11 cellular contexts compared by ENCODE assay signal in genomic region chr11:113587318-113587739, GRCh38.
DNase-seq lines count a peak whose midpoint lies in the region; ATAC-seq, FAIRE-seq and TF ChIP-seq lines count a peak whose summit lies in the region.
"Had no signal": no experiment of that assay in that cellular context is flagged by ENCODE, and none has a peak within 500 bp of the region (broad histone marks: within the 10 kb centered on the region; RNA-seq: fewer than 3 reads in every experiment).

No MANE protein-coding gene starts in this region.

- H3K36me3 ChIP-seq in endodermal cell (ENCODE audit: control insufficient read depth, insufficient read depth, low read length) (no peaks in the 10 kb centered on the region), Peyer's patch (no peaks in the 10 kb centered on the region)

- no peaks in the 10 kb centered on the region for H3K4me1 ChIP-seq in endodermal cell (ENCODE audit: control insufficient read depth, insufficient read depth, low read length)
- H3K4me1 ChIP-seq in Peyer's patch = no peaks in the 10 kb centered on the region

- H3K27ac ChIP-seq in endodermal cell (ENCODE audit: low read depth, low read length) (no peak overlapping the region), Peyer's patch (no peak overlapping the region)

- DNase-seq in GM13977 (ENCODE audit: low spot score) = peak; percentile 34
- peak; percentile 65 for DNase-seq in endodermal cell
- DNase-seq in D721Med (ENCODE audit: insufficient read length, low spot score) = no peak
- no peak for DNase-seq in middle frontal gyrus (ENCODE audit: extremely low spot score, low spot score)
- DNase-seq in Peyer's patch = no peak
- DNase-seq: effector CD4-positive, alpha-beta T cell had no signal

- TF ChIP-seq CTCF in GM13977 (IDR thresholded peaks at IDR 0.05; ENCODE audit: extremely low read depth, insufficient read depth, missing control alignments) (peak; percentile 10), endodermal cell (conservative IDR thresholded peaks at IDR 0.05) (peak; percentile 59), D721Med (IDR thresholded peaks at IDR 0.05; ENCODE audit: insufficient read depth, missing control alignments) (no peak), Peyer's patch (IDR thresholded peaks at IDR 0.05) (no peak)

- peaks cover 5% of the 10 kb centered on the region for H3K27me3 Mint-ChIP-seq in endodermal cell (ENCODE audit: insufficient read depth)

- no peaks in the 10 kb centered on the region for H3K36me3 Mint-ChIP-seq in endodermal cell (ENCODE audit: low read depth)

- H3K4me3 ChIP-seq in endodermal cell (ENCODE audit: low read length) = no peak overlapping the region
- H3K4me3 ChIP-seq in Peyer's patch = no peak overlapping the region
- H3K4me3 ChIP-seq: lung had no signal

- H3K27ac Mint-ChIP-seq in endodermal cell = no peak overlapping the region

- in situ Hi-C loops in GM13977 (cut with MboI; ENCODE audit: low pct_unique_long_range_greater_than_20kb, low sequenced_read_pairs, unreplicated experiment) = no loop called here

- no peak for FAIRE-seq in D721Med (lab: Jason Lieb, UNC)
- FAIRE-seq: TTC549 had no signal

- WGBS in endodermal cell (ENCODE audit: insufficient coverage in 1 of 2, insufficient read length in 1 of 2), 2 experiments = 92 to 97% methylated on average over 4 of the region's 4 CpGs

- no peak for TF ChIP-seq POLR2A in Peyer's patch (IDR thresholded peaks at IDR 0.05)

- no peak overlapping the region for H3K9ac ChIP-seq in endodermal cell (ENCODE audit: extremely low read depth, low read length, poor library complexity, severe bottlenecking)

- peaks cover 3% of the 10 kb centered on the region for H3K4me1 Mint-ChIP-seq in endodermal cell

- ATAC-seq in GM21390 (IDR thresholded peaks at IDR 0.05; ENCODE audit: unreplicated experiment) (peak; percentile 90), HG03521 (IDR thresholded peaks at IDR 0.05; ENCODE audit: unreplicated experiment) (peak; percentile 70), HG02970 (IDR thresholded peaks at IDR 0.05; ENCODE audit: low FRiP score, unreplicated experiment) (no peak)

- H3K4me3 Mint-ChIP-seq in endodermal cell = no peak overlapping the region

- H3K27me3 ChIP-seq in endodermal cell (ENCODE audit: control insufficient read depth, insufficient read depth, low read length, poor library complexity, severe bottlenecking) (no peaks in the 10 kb centered on the region), Peyer's patch (no peaks in the 10 kb centered on the region)

- no peaks in the 10 kb centered on the region for H3K9me3 Mint-ChIP-seq in endodermal cell

- H3K9me3 ChIP-seq in endodermal cell (ENCODE audit: control insufficient read depth, low read length) (no peaks in the 10 kb centered on the region), Peyer's patch (no peaks in the 10 kb centered on the region)

Comparison
In these comparisons a context has a peak if more than half of its experiments do, and no peak if none do; other contexts are left out.
1. DNase-seq: peak in GM13977 (single experiment) and endodermal cell (single experiment); none in D721Med (single experiment), middle frontal gyrus (single experiment) and Peyer's patch (0 of 3).
2. CTCF ChIP-seq: peak in GM13977 (single experiment) and endodermal cell (single experiment); none in D721Med (single experiment) and Peyer's patch (0 of 6).